Comparison of ENCODE assay signal across 1 cellular context in genomic region chr16:81409016-81409556, GRCh38.
TF ChIP-seq lines count a peak whose summit lies in the region.

No MANE protein-coding gene starts in this region.

TF ChIP-seq in A549, 52 proteins besides CTCF, POLR2A, EP300 and RAD21 (continued from another document):
- TF ChIP-seq HMGXB4 (CRISPR knock-in tag; IDR thresholded peaks at IDR 0.05; ENCODE audit: borderline replicate concordance): no peak
- TF ChIP-seq RCOR1 (IDR thresholded peaks at IDR 0.05; ENCODE audit: low read depth, low read length): no peak
- no peak for TF ChIP-seq CBX8 (IDR thresholded peaks at IDR 0.05)
- TF ChIP-seq FOXS1 (CRISPR knock-in tag; IDR thresholded peaks at IDR 0.05): no peak
- TF ChIP-seq CHD4 (IDR thresholded peaks at IDR 0.05; ENCODE audit: borderline replicate concordance): no peak
